18 cellular contexts compared by ENCODE assay signal in the genomic region with DNA sequence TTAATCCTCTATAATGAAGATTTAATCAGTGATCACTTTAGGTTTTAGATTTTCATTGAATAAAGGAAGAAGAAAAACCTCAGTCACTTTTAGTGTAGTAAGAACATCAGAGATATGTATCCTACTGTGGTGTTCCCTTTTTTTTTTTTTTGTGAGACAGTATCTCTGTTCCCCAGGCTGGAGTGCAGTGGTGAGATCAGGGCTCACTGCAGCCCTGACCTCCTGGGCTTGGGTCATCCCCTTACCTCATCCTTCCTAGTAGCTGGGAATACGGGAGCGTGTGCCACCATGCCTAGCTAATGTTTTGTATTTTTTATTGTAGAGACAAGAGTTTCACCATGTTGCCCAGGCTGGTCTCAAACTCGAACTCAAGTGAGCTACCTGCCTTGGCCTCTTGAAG. TPM values are rescaled to one million over a fixed set of nuclear protein-coding genes. Genes with fewer than 3 reads are reported as not detected.
DNase-seq lines count a peak whose midpoint lies in the region; ATAC-seq lines count a peak whose summit lies in the region.
"Had no signal": no experiment of that assay in that cellular context is flagged by ENCODE, and none has a peak within 500 bp of the region (broad histone marks: within the 10 kb centered on the region; RNA-seq: fewer than 3 reads in every experiment).

No MANE protein-coding gene starts in this region.

- peaks cover 10% of the 10 kb centered on the region for H3K79me2 ChIP-seq in trophoblast cell (ENCODE audit: control insufficient read depth, insufficient read depth, low read length, poor library complexity)
- H3K79me2 ChIP-seq: parathyroid adenoma had no signal

- H2AFZ ChIP-seq in trophoblast cell (ENCODE audit: insufficient read depth, low read length, poor library complexity): no peak overlapping the region
- H2AFZ ChIP-seq: GM23248, parathyroid adenoma had no signal

- no peaks in the 10 kb centered on the region for H3K27me3 ChIP-seq in trophoblast cell (ENCODE audit: insufficient read depth, low read length)
- H3K27me3 ChIP-seq: breast epithelium had no signal

- POLR2A ChIA-PET in activated CD4-positive, alpha-beta memory T cell treated with anti-CD3 and anti-CD28 coated beads for 36 hours (lab: Charles Lee): interaction anchor here (0.8 kb wide), 1 partner anchor 97 kb away, joined by 3 read pairs; no protein-coding TSS in a partner anchor
- POLR2A ChIA-PET in activated CD4-positive, alpha-beta memory T cell treated with anti-CD3 and anti-CD28 coated beads, Interleukin-2, amount 10 ng/mL, durations not matched to agents 7 days and 5 days (lab: Charles Lee): interaction anchor here (1.5 kb wide), 1 partner anchor 343 kb away, joined by 3 read pairs; no protein-coding TSS in a partner anchor

- peaks cover 1% of the 10 kb centered on the region for H3K9me3 Mint-ChIP-seq in activated CD4-positive, alpha-beta memory T cell treated with anti-CD3 and anti-CD28 coated beads for 36 hours
- H3K9me3 Mint-ChIP-seq in activated CD4-positive, alpha-beta memory T cell treated with anti-CD3 and anti-CD28 coated beads, Interleukin-2, amount 10 ng/mL, durations not matched to agents 7 days and 5 days: no peaks in the 10 kb centered on the region
- H3K9me3 Mint-ChIP-seq in activated T-helper 17 cell treated with anti-CD3 and anti-CD28 coated beads, Interleukin-2, amount 50 U/mL, for 72 hours: no peaks in the 10 kb centered on the region
- H3K9me3 Mint-ChIP-seq: activated CD4-positive, alpha-beta T cell treated with anti-CD3 and anti-CD28 coated beads, Interleukin-2, amount 10 ng/mL, durations not matched to agents 24 days and 14 days had no signal

- peak overlapping the region; percentile 27 for H3K4ac ChIP-seq in trophoblast cell (ENCODE audit: low read depth, low read length)

- no peak overlapping the region for H3K18ac ChIP-seq in trophoblast cell (ENCODE audit: low read length)

- no peak overlapping the region for H3K23ac ChIP-seq in trophoblast cell (ENCODE audit: low read length)

- WGBS in trophoblast cell (ENCODE audit: extremely low coverage, insufficient coverage, insufficient read length): no CpG with 5 or more reads among the region's 3 CpGs

- no peak overlapping the region for H3K4me3 ChIP-seq in trophoblast cell (ENCODE audit: low read depth, low read length)
- H3K4me3 ChIP-seq: breast epithelium, GM23248 had no signal

- DNase-seq in activated CD4-positive, alpha-beta memory T cell treated with anti-CD3 and anti-CD28 coated beads for 36 hours: no peak
- no peak for DNase-seq in activated CD4-positive, alpha-beta memory T cell treated with anti-CD3 and anti-CD28 coated beads, Interleukin-2, amount 10 ng/mL, durations not matched to agents 7 days and 5 days
- DNase-seq in LHCN-M2 (ENCODE audit: low read depth): peak; percentile 7
- DNase-seq in trophoblast cell: peak in 1 of 2 donors; percentile 29
- no peak for DNase-seq in NCI-H226
- DNase-seq in anterior cingulate cortex (lab: John Stamatoyannopoulos, UW): no peak
- DNase-seq: activated CD4-positive, alpha-beta T cell treated with anti-CD3 and anti-CD28 coated beads, Interleukin-2, amount 10 ng/mL, durations not matched to agents 24 days and 14 days; Calu3; GM23248; head of caudate nucleus; kidney; NCI-H1048; NCI-H748 treated with DMSO at 0.1 percent for 48 hours; small intestine had no signal

- H3K36me3 ChIP-seq in trophoblast cell (ENCODE audit: control insufficient read depth in 1 of 2, insufficient read depth in 2 of 2, low read length in 2 of 2): no peaks in the 10 kb centered on the region
- H3K36me3 ChIP-seq: breast epithelium had no signal

- no peak overlapping the region for H3K4me2 ChIP-seq in trophoblast cell (ENCODE audit: low read length)

- H3K27me3 Mint-ChIP-seq in activated CD4-positive, alpha-beta memory T cell treated with anti-CD3 and anti-CD28 coated beads for 36 hours: peaks cover 1% of the 10 kb centered on the region
- no peaks in the 10 kb centered on the region for H3K27me3 Mint-ChIP-seq in activated CD4-positive, alpha-beta memory T cell treated with anti-CD3 and anti-CD28 coated beads, Interleukin-2, amount 10 ng/mL, durations not matched to agents 7 days and 5 days
- no peaks in the 10 kb centered on the region for H3K27me3 Mint-ChIP-seq in activated T-helper 17 cell treated with anti-CD3 and anti-CD28 coated beads, Interleukin-2, amount 50 U/mL, for 72 hours
- H3K27me3 Mint-ChIP-seq: activated CD4-positive, alpha-beta T cell treated with anti-CD3 and anti-CD28 coated beads, Interleukin-2, amount 10 ng/mL, durations not matched to agents 24 days and 14 days had no signal

- H3K79me1 ChIP-seq in trophoblast cell (ENCODE audit: low read length): peaks cover 10% of the 10 kb centered on the region

- no peak overlapping the region for H2AK5ac ChIP-seq in trophoblast cell (ENCODE audit: low read length)

- intact Hi-C loops in activated CD4-positive, alpha-beta memory T cell treated with anti-CD3 and anti-CD28 coated beads for 36 hours (cut with micrococcal nuclease): no loop called here

- peak overlapping the region; percentile 25 for H3K27ac Mint-ChIP-seq in activated CD4-positive, alpha-beta memory T cell treated with anti-CD3 and anti-CD28 coated beads for 36 hours
- H3K27ac Mint-ChIP-seq in activated CD4-positive, alpha-beta memory T cell treated with anti-CD3 and anti-CD28 coated beads, Interleukin-2, amount 10 ng/mL, durations not matched to agents 7 days and 5 days: no peak overlapping the region
- H3K27ac Mint-ChIP-seq in activated T-helper 17 cell treated with anti-CD3 and anti-CD28 coated beads, Interleukin-2, amount 50 U/mL, for 72 hours: peak overlapping the region; percentile 2

- no peak for ATAC-seq in activated T-helper 17 cell treated with anti-CD3 and anti-CD28 coated beads, Interleukin-2, amount 50 U/mL, for 72 hours (replicated peaks)
- no peak for ATAC-seq in HG03571 (IDR thresholded peaks at IDR 0.05; ENCODE audit: unreplicated experiment)

- H3K4me1 Mint-ChIP-seq in activated CD4-positive, alpha-beta memory T cell treated with anti-CD3 and anti-CD28 coated beads for 36 hours (ENCODE audit: low read depth): peaks cover 52% of the 10 kb centered on the region
- peaks cover 22% of the 10 kb centered on the region for H3K4me1 Mint-ChIP-seq in activated CD4-positive, alpha-beta memory T cell treated with anti-CD3 and anti-CD28 coated beads, Interleukin-2, amount 10 ng/mL, durations not matched to agents 7 days and 5 days
- H3K4me1 Mint-ChIP-seq in activated T-helper 17 cell treated with anti-CD3 and anti-CD28 coated beads, Interleukin-2, amount 50 U/mL, for 72 hours: peaks cover 30% of the 10 kb centered on the region

- CTCF ChIA-PET in activated CD4-positive, alpha-beta memory T cell treated with anti-CD3 and anti-CD28 coated beads for 36 hours (lab: Charles Lee): interaction anchor here (0.7 to 5.7 kb wide), 5 partner anchors 10 to 405 kb away, joined by 3 to 46 read pairs (median 4); a partner anchor contains a TSS
- CTCF ChIA-PET in activated CD4-positive, alpha-beta memory T cell treated with anti-CD3 and anti-CD28 coated beads, Interleukin-2, amount 10 ng/mL, durations not matched to agents 7 days and 5 days (lab: Charles Lee): interaction anchor here (0.8 to 1.1 kb wide), 3 partner anchors 128 to 343 kb away, joined by 3 to 4 read pairs (median 3); no protein-coding TSS in a partner anchor

- no peak overlapping the region for H3K9ac ChIP-seq in trophoblast cell (ENCODE audit: low read length)
- H3K9ac ChIP-seq: parathyroid adenoma had no signal

- H3K9me3 ChIP-seq in trophoblast cell (ENCODE audit: insufficient read depth, low read depth, low read length): no peaks in the 10 kb centered on the region
- H3K9me3 ChIP-seq: breast epithelium had no signal

- H3K27ac ChIP-seq in trophoblast cell (ENCODE audit: low read depth, low read length): no peak overlapping the region
- H3K27ac ChIP-seq: breast epithelium, parathyroid adenoma had no signal

- no peak overlapping the region for H2BK5ac ChIP-seq in trophoblast cell (ENCODE audit: low read depth, low read length, poor library complexity)

- peak overlapping the region; percentile 36 for H4K12ac ChIP-seq in trophoblast cell (ENCODE audit: low read depth, low read length)

- no peak overlapping the region for H4K91ac ChIP-seq in trophoblast cell (ENCODE audit: low read depth, low read length)

- H3K4me1 ChIP-seq in trophoblast cell (ENCODE audit: control insufficient read depth in 1 of 2, insufficient read depth in 2 of 2, low read length in 2 of 2): no peaks in the 10 kb centered on the region
- H3K4me1 ChIP-seq: breast epithelium, parathyroid adenoma had no signal

- peak overlapping the region; percentile 29 for H4K8ac ChIP-seq in trophoblast cell (ENCODE audit: low read depth, low read length)

- H3K4me3 Mint-ChIP-seq in activated CD4-positive, alpha-beta memory T cell treated with anti-CD3 and anti-CD28 coated beads for 36 hours: no peak overlapping the region
- H3K4me3 Mint-ChIP-seq in activated CD4-positive, alpha-beta memory T cell treated with anti-CD3 and anti-CD28 coated beads, Interleukin-2, amount 10 ng/mL, durations not matched to agents 7 days and 5 days: no peak overlapping the region
- no peak overlapping the region for H3K4me3 Mint-ChIP-seq in activated T-helper 17 cell treated with anti-CD3 and anti-CD28 coated beads, Interleukin-2, amount 50 U/mL, for 72 hours

- H3K36me3 Mint-ChIP-seq in activated CD4-positive, alpha-beta memory T cell treated with anti-CD3 and anti-CD28 coated beads for 36 hours: peaks cover 30% of the 10 kb centered on the region
- peaks cover 39% of the 10 kb centered on the region for H3K36me3 Mint-ChIP-seq in activated CD4-positive, alpha-beta memory T cell treated with anti-CD3 and anti-CD28 coated beads, Interleukin-2, amount 10 ng/mL, durations not matched to agents 7 days and 5 days (ENCODE audit: low read depth)
- peaks cover 42% of the 10 kb centered on the region for H3K36me3 Mint-ChIP-seq in activated T-helper 17 cell treated with anti-CD3 and anti-CD28 coated beads, Interleukin-2, amount 50 U/mL, for 72 hours (ENCODE audit: low read depth)

- H2BK12ac ChIP-seq in trophoblast cell (ENCODE audit: low read length): no peak overlapping the region

- no peak overlapping the region for H3K14ac ChIP-seq in trophoblast cell (ENCODE audit: low read length)

- H2BK120ac ChIP-seq in trophoblast cell (ENCODE audit: insufficient read depth, low read length, poor library complexity): no peak overlapping the region

RNA-seq across cellular contexts. Expression of a gene that starts 5.1 kb away (rescaled TPM):
- 10 to 100 TPM; 36.1 to 37.4 TPM for total RNA-seq in activated CD4-positive, alpha-beta memory T cell treated with anti-CD3 and anti-CD28 coated beads for 36 hours
- 10 to 100 TPM; 43.2 to 47.0 TPM for total RNA-seq in activated CD4-positive, alpha-beta memory T cell treated with anti-CD3 and anti-CD28 coated beads, Interleukin-2, amount 10 ng/mL, durations not matched to agents 7 days and 5 days
- total RNA-seq in LHCN-M2 (2014; rRNA removed): 31.3 and 33.2 TPM in 2 replicates
- 9.0 TPM for polyA plus RNA-seq in LHCN-M2 (2012)
- total RNA-seq in activated T-helper 17 cell treated with anti-CD3 and anti-CD28 coated beads, Interleukin-2, amount 50 U/mL, for 72 hours: 100 to 1,000 TPM in 1 of 2 donors, 10 to 100 TPM in 1; 62.2 to 102 TPM
- 87.0 and 87.1 TPM in 2 replicates for polyA plus RNA-seq in trophoblast cell (2013)
